Comparison of ENCODE assay signal across 8 cellular contexts in the genomic region with DNA sequence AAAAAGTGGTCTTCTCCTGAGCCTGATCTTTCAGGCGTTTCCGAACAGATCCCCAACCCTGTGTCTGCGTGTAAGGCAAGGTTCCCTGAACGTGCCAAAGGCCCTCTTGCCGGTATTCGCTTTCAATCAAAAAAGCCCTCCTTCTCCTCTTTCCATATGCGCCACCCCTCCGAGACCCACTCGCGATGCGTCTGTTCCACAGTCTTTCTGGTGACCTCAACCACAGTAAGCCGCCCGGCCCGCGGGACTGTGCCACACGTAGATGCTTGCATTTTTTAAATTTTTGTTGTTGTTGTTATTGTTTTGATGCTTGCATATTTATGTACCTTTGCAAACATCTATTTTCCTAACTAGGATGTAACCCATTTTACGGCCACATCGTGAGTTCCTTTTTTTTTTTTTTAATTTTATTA. TPM values are rescaled to one million over a fixed set of nuclear protein-coding genes. Genes with fewer than 3 reads are reported as not detected.
DNase-seq lines count a peak whose midpoint lies in the region; ATAC-seq, FAIRE-seq and TF ChIP-seq lines count a peak whose summit lies in the region.

No MANE protein-coding gene starts in this region.

- peaks cover 14% of the 10 kb centered on the region for H3K4me1 Mint-ChIP-seq in activated T-cell treated with anti-CD3 and anti-CD28 coated beads, Interleukin-2, amount 50 U/mL, for 4 hours (ENCODE audit: low read depth)

- TF ChIP-seq EP300 in HepG2 (IDR thresholded peaks at IDR 0.05; ENCODE audit: low read depth in 2 of 2, low read length in 2 of 2) (no peak), HepG2 (CRISPR knock-in tag; IDR thresholded peaks at IDR 0.05; ENCODE audit: borderline replicate concordance) (0 out of 2 replicates have a peak, but pooled peaks have one; percentile 6), transverse colon (IDR thresholded peaks at IDR 0.05; ENCODE audit: low read depth) (no peak)

- in situ Hi-C loops in astrocyte of the cerebellum (cut with HindIII; ENCODE audit: low sequenced_read_pairs) = no loop called here
- in situ Hi-C loops in HepG2 (cut with HindIII; ENCODE audit: extremely low pct_ligation_motif_present, low pct_unique_long_range_greater_than_20kb) = loop anchor here (5.0 kb wide), 1 partner anchor 33 kb away; no protein-coding TSS in a partner anchor
- in situ Hi-C loops in transverse colon (cut with MboI; ENCODE audit: low pct_ligation_motif_present in 1 of 4, low pct_unique_long_range_greater_than_20kb in 1 of 4, low sequenced_read_pairs in 3 of 4) = no loop called here

- H3K9me3 ChIP-seq in HepG2 (ENCODE audit: low read length) (no peaks in the 10 kb centered on the region), transverse colon (no peaks in the 10 kb centered on the region)

- H3K4me1 ChIP-seq in HepG2 (ENCODE audit: insufficient read depth, low read length) (peaks cover 61% of the 10 kb centered on the region), transverse colon (peaks cover 7 to 38% (median 17%) of the 10 kb centered on the region in 4 donors)

- peak overlapping the region; percentile 6 for H2AFZ ChIP-seq in HepG2 (ENCODE audit: low read length)

- peaks cover 40% of the 10 kb centered on the region for H3K79me2 ChIP-seq in HepG2 (ENCODE audit: insufficient read depth, low read length)

- CTCF ChIA-PET in HepG2 (lab: Yijun Ruan, JAX; ENCODE audit: low intra/inter-chr PET ratio, low total read pairs) = interaction anchor here (1.8 kb wide), 1 partner anchor 31 kb away, joined by 6 read pairs; no protein-coding TSS in a partner anchor

- peak overlapping the region; percentile 94 for H3K4me3 Mint-ChIP-seq in activated T-cell treated with anti-CD3 and anti-CD28 coated beads, Interleukin-2, amount 50 U/mL, for 4 hours

- TSS peak; percentile 52 for BruUV-seq in HepG2 (replicated peaks; lab: Mats Ljungman, UMichigan)

- H3K36me3 ChIP-seq in HepG2 (replicated peaks in 1 of 2; ENCODE audit: control insufficient read depth in 1 of 2, insufficient read depth in 2 of 2, low read length in 2 of 2) (no peaks in the 10 kb centered on the region; a peak in 1 of 5 replicates), transverse colon (no peaks in the 10 kb centered on the region)

- H4K20me1 ChIP-seq in HepG2 (ENCODE audit: insufficient read depth, low read length) = no peaks in the 10 kb centered on the region

- H3K4me3 ChIP-seq in astrocyte of the cerebellum (ENCODE audit: low read depth, low read length) = peak overlapping the region; percentile 80
- peak overlapping the region; percentile 87 to 99 (median 98) for H3K4me3 ChIP-seq in HepG2 (replicated peaks in 1 of 3; ENCODE audit: insufficient read depth in 1 of 3, low read depth in 2 of 3, low read length in 3 of 3)
- peak overlapping the region; percentile 43 to 90 (median 78) for H3K4me3 ChIP-seq in transverse colon

- DNase-seq in activated T-cell treated with anti-CD3 and anti-CD28 coated beads, Interleukin-2, amount 50 U/mL, for 4 hours = no peak
- DNase-seq in activated T-cell treated with anti-CD3 and anti-CD28 coated beads, Interleukin-2, amount 50 U/mL, for 1 hour = no peak
- DNase-seq in astrocyte of the cerebellum (ENCODE audit: low read depth) (no peak), HepG2 (ENCODE audit: low spot score) (no peak), transverse colon (no peak), D341Med (ENCODE audit: low spot score) (no peak)
- no peak for DNase-seq in stimulated activated CD8-positive, alpha-beta memory T cell treated with anti-CD3 and anti-CD28 coated beads, Interleukin-4, amount 100 ng/mL, for 48 hours

- H3K27me3 ChIP-seq in HepG2 (ENCODE audit: control insufficient read depth in 1 of 2, insufficient read depth in 2 of 2, low read length in 2 of 2) (no peaks in the 10 kb centered on the region; a peak in 1 of 5 replicates), transverse colon (no peaks in the 10 kb centered on the region)

- peak overlapping the region; percentile 96 for H3K4me2 ChIP-seq in HepG2 (ENCODE audit: low read depth, low read length)

- no peak for TF ChIP-seq RAD21 in HepG2 (CRISPR knock-in tag; IDR thresholded peaks at IDR 0.05)

- H3K9me3 Mint-ChIP-seq in activated T-cell treated with anti-CD3 and anti-CD28 coated beads, Interleukin-2, amount 50 U/mL, for 4 hours = no peaks in the 10 kb centered on the region

- no peaks in the 10 kb centered on the region for H3K36me3 Mint-ChIP-seq in activated T-cell treated with anti-CD3 and anti-CD28 coated beads, Interleukin-2, amount 50 U/mL, for 4 hours (ENCODE audit: insufficient read depth)

- H3K9ac ChIP-seq in HepG2 (ENCODE audit: insufficient read depth, low read depth, low read length) = peak overlapping the region; percentile 96

- H3K27me3 Mint-ChIP-seq in activated T-cell treated with anti-CD3 and anti-CD28 coated beads, Interleukin-2, amount 50 U/mL, for 4 hours (ENCODE audit: low read depth) = peaks cover 2% of the 10 kb centered on the region

- TF ChIP-seq POLR2A in HepG2 (IDR thresholded peaks at IDR 0.05; ENCODE audit: insufficient read depth in 1 of 2, low read depth in 2 of 2, low read length in 2 of 2) (no peak), transverse colon (IDR thresholded peaks at IDR 0.05) (no peak)

- WGBS in HepG2 (ENCODE audit: low lambda C conversion rate) = under 1% methylated on average over 15 of the region's 18 CpGs
- WGBS in transverse colon (ENCODE audit: low coverage in 1 of 2), 2 donors = 0 to 8% methylated on average over 4 to 18 of the region's 18 CpGs

- intact Hi-C loops in HepG2 (cut with micrococcal nuclease; ENCODE audit: unreplicated experiment) (loop anchor here (2.0 kb wide), 1 partner anchor 30 kb away; a partner anchor contains a TSS), transverse colon (cut with DNase I; ENCODE audit: low total_unique reads) (no loop called here)

- H3K27ac ChIP-seq in HepG2 (ENCODE audit: extremely low read length, insufficient read depth, low read length) (peak overlapping the region; percentile 99), transverse colon (peak overlapping the region; percentile 86 to 92 (median 91))

- POLR2A ChIA-PET in HepG2 (lab: Yijun Ruan, JAX) = interaction anchor here (0.8 to 24.7 kb wide), 15 partner anchors 10 to 478 kb away, joined by 3 to 1379 read pairs (median 6); a partner anchor contains a TSS

- no peak for ATAC-seq in activated T-cell treated with anti-CD3 and anti-CD28 coated beads, Interleukin-2, amount 50 U/mL, for 4 hours
- ATAC-seq in HepG2 (no peak), HG02973 (IDR thresholded peaks at IDR 0.05; ENCODE audit: unreplicated experiment) (no peak)

- FAIRE-seq in HepG2 (lab: Jason Lieb, UNC) = no peak

- TF ChIP-seq CTCF in astrocyte of the cerebellum (IDR thresholded peaks at IDR 0.05; ENCODE audit: low read depth, low read length, missing control alignments) (no peak), HepG2 (CRISPR knock-in tag; IDR thresholded peaks at IDR 0.05) (no peak), transverse colon (IDR thresholded peaks at IDR 0.05) (no peak)

RNA-seq across cellular contexts. Expression of a gene that starts 0.6 kb away (rescaled TPM):
- 10 to 100 TPM; 28.1 to 32.3 (median 31.8) TPM for total RNA-seq in activated T-cell treated with anti-CD3 and anti-CD28 coated beads, Interleukin-2, amount 50 U/mL, for 4 hours
- total RNA-seq in HepG2 (2016; rRNA removed; fragmentation: Illumina TruSeq; extraction: Trizol) (91.1 and 115 TPM in 2 replicates), transverse colon (100 to 1,000 TPM in 2 of 4 donors, 10 to 100 TPM in 2; 50.1 to 147 (median 96.7) TPM)
- total RNA-seq in HepG2 (2016; cell fraction: cytosol; rRNA removed; fragmentation: Illumina TruSeq; extraction: Trizol; ENCODE audit: low read depth) = 50.9 and 56.3 TPM in 2 replicates
- 93.8 and 106 TPM in 2 replicates for total RNA-seq in HepG2 (2016; cell fraction: insoluble cytoplasmic fraction; rRNA removed; fragmentation: Illumina TruSeq; extraction: Trizol)
- total RNA-seq in HepG2 (2016; cell fraction: membrane; rRNA removed; fragmentation: Illumina TruSeq; extraction: Trizol) = 62.1 and 63.3 TPM in 2 replicates
- total RNA-seq in HepG2 (2016; cell fraction: nucleus; rRNA removed; fragmentation: Illumina TruSeq; extraction: Trizol) = 97.5 and 106 TPM in 2 replicates
- 314 and 325 TPM in 2 replicates for polyA plus RNA-seq in HepG2 (2011; rRNA removed)
- 244 and 264 TPM in 2 replicates for polyA plus RNA-seq in HepG2 (2011; cell fraction: cytosol; rRNA removed)
- 676 and 852 TPM in 2 replicates for polyA plus RNA-seq in HepG2 (2011; cell fraction: nucleus; rRNA removed)
- 192 and 251 TPM in 2 replicates for polyA plus RNA-seq in HepG2 (2012)
- polyA plus RNA-seq in HepG2 (2016; cell fraction: cytosol; fragmentation: Illumina TruSeq; extraction: Trizol; ENCODE audit: low read depth) = 24.9 and 31.2 TPM in 2 replicates
- polyA plus RNA-seq in HepG2 (2016; cell fraction: insoluble cytoplasmic fraction; fragmentation: Illumina TruSeq; extraction: Trizol; ENCODE audit: low read depth) = 142 and 162 TPM in 2 replicates
- 50.3 and 53.9 TPM in 2 replicates for polyA plus RNA-seq in HepG2 (2016; cell fraction: membrane; fragmentation: Illumina TruSeq; extraction: Trizol; ENCODE audit: low read depth)
- polyA plus RNA-seq in HepG2 (2016; cell fraction: nucleus; fragmentation: Illumina TruSeq; extraction: Trizol; ENCODE audit: insufficient read depth, low read depth) = 198 and 200 TPM in 2 replicates
- polyA minus RNA-seq in HepG2 (2011; rRNA and poly(A)+ RNA removed; ENCODE audit: low replicate concordance) = 54.9 and 219 TPM in 2 replicates
- polyA minus RNA-seq in HepG2 (2011; cell fraction: cytosol; rRNA and poly(A)+ RNA removed) = 108 and 118 TPM in 2 replicates
- 292 and 371 TPM in 2 replicates for polyA minus RNA-seq in HepG2 (2011; cell fraction: nucleus; rRNA and poly(A)+ RNA removed)

RNA-seq across cellular contexts. Expression of a gene that starts 30.1 kb away (rescaled TPM):
- total RNA-seq in activated T-cell treated with anti-CD3 and anti-CD28 coated beads, Interleukin-2, amount 50 U/mL, for 4 hours = 10 to 100 TPM; 16.9 to 22.2 (median 17.4) TPM
- total RNA-seq in HepG2 (2016; rRNA removed; fragmentation: Illumina TruSeq; extraction: Trizol) = 111 and 160 TPM in 2 replicates
- total RNA-seq in HepG2 (2016; cell fraction: cytosol; rRNA removed; fragmentation: Illumina TruSeq; extraction: Trizol; ENCODE audit: low read depth) = 48.7 and 63.1 TPM in 2 replicates
- 101 and 161 TPM in 2 replicates for total RNA-seq in HepG2 (2016; cell fraction: insoluble cytoplasmic fraction; rRNA removed; fragmentation: Illumina TruSeq; extraction: Trizol)
- total RNA-seq in HepG2 (2016; cell fraction: membrane; rRNA removed; fragmentation: Illumina TruSeq; extraction: Trizol) = 105 and 128 TPM in 2 replicates
- 124 and 150 TPM in 2 replicates for total RNA-seq in HepG2 (2016; cell fraction: nucleus; rRNA removed; fragmentation: Illumina TruSeq; extraction: Trizol)
- polyA plus RNA-seq in HepG2 (2011; rRNA removed) = 129 and 137 TPM in 2 replicates
- 113 and 185 TPM in 2 replicates for polyA plus RNA-seq in HepG2 (2011; cell fraction: cytosol; rRNA removed)
- 814 and 941 TPM in 2 replicates for polyA plus RNA-seq in HepG2 (2011; cell fraction: nucleus; rRNA removed)
- 59.0 and 123 TPM in 2 replicates for polyA plus RNA-seq in HepG2 (2012)
- 41.1 and 53.2 TPM in 2 replicates for polyA plus RNA-seq in HepG2 (2016; cell fraction: cytosol; fragmentation: Illumina TruSeq; extraction: Trizol; ENCODE audit: low read depth)
- polyA plus RNA-seq in HepG2 (2016; cell fraction: insoluble cytoplasmic fraction; fragmentation: Illumina TruSeq; extraction: Trizol; ENCODE audit: low read depth) = 89.1 and 103 TPM in 2 replicates
- polyA plus RNA-seq in HepG2 (2016; cell fraction: membrane; fragmentation: Illumina TruSeq; extraction: Trizol; ENCODE audit: low read depth) = 74.4 and 85.2 TPM in 2 replicates
- polyA plus RNA-seq in HepG2 (2016; cell fraction: nucleus; fragmentation: Illumina TruSeq; extraction: Trizol; ENCODE audit: insufficient read depth, low read depth) = 289 and 305 TPM in 2 replicates
- polyA minus RNA-seq in HepG2 (2011; rRNA and poly(A)+ RNA removed; ENCODE audit: low replicate concordance) = 11.2 and 115 TPM in 2 replicates
- 29.9 and 32.1 TPM in 2 replicates for polyA minus RNA-seq in HepG2 (2011; cell fraction: cytosol; rRNA and poly(A)+ RNA removed)
- polyA minus RNA-seq in HepG2 (2011; cell fraction: nucleus; rRNA and poly(A)+ RNA removed) = 63.9 and 90.6 TPM in 2 replicates
- total RNA-seq in transverse colon = 10 to 100 TPM in 1 of 4 donors, 1 to 10 TPM in 2, not detected in 1; 4.2 to 16.1 (median 6.8) TPM

RNA-seq across cellular contexts. Expression of a gene that starts 46.2 kb away (rescaled TPM):
- 1 to 10 TPM; 1.1 to 2.1 (median 1.2) TPM for total RNA-seq in activated T-cell treated with anti-CD3 and anti-CD28 coated beads, Interleukin-2, amount 50 U/mL, for 4 hours
- total RNA-seq in HepG2 (2016; rRNA removed; fragmentation: Illumina TruSeq; extraction: Trizol) (2.7 and 3.7 TPM in 2 replicates), transverse colon (1 to 10 TPM; 1.6 to 2.6 (median 2.0) TPM)
- total RNA-seq in HepG2 (2016; cell fraction: cytosol; rRNA removed; fragmentation: Illumina TruSeq; extraction: Trizol; ENCODE audit: low read depth) = 3.1 and 3.3 TPM in 2 replicates
- 2.3 and 3.7 TPM in 2 replicates for total RNA-seq in HepG2 (2016; cell fraction: insoluble cytoplasmic fraction; rRNA removed; fragmentation: Illumina TruSeq; extraction: Trizol)
- total RNA-seq in HepG2 (2016; cell fraction: membrane; rRNA removed; fragmentation: Illumina TruSeq; extraction: Trizol) = 4.0 and 4.5 TPM in 2 replicates
- total RNA-seq in HepG2 (2016; cell fraction: nucleus; rRNA removed; fragmentation: Illumina TruSeq; extraction: Trizol) = 4.4 and 6.1 TPM in 2 replicates
- 5.7 and 11.5 TPM in 2 replicates for polyA plus RNA-seq in HepG2 (2011; rRNA removed)
- 3.4 and 3.8 TPM in 2 replicates for polyA plus RNA-seq in HepG2 (2011; cell fraction: cytosol; rRNA removed)
- 58.0 and 60.6 TPM in 2 replicates for polyA plus RNA-seq in HepG2 (2011; cell fraction: nucleus; rRNA removed)
- 1.5 and 7.5 TPM in 2 replicates for polyA plus RNA-seq in HepG2 (2012)
- 0.94 and 1.1 TPM in 2 replicates for polyA plus RNA-seq in HepG2 (2016; cell fraction: cytosol; fragmentation: Illumina TruSeq; extraction: Trizol; ENCODE audit: low read depth)
- 1.2 TPM in 2 replicates for polyA plus RNA-seq in HepG2 (2016; cell fraction: insoluble cytoplasmic fraction; fragmentation: Illumina TruSeq; extraction: Trizol; ENCODE audit: low read depth)
- 1.0 and 1.5 TPM in 2 replicates for polyA plus RNA-seq in HepG2 (2016; cell fraction: membrane; fragmentation: Illumina TruSeq; extraction: Trizol; ENCODE audit: low read depth)
- 10.2 and 12.1 TPM in 2 replicates for polyA plus RNA-seq in HepG2 (2016; cell fraction: nucleus; fragmentation: Illumina TruSeq; extraction: Trizol; ENCODE audit: insufficient read depth, low read depth)
- 6.3 and 21.9 TPM in 2 replicates for polyA minus RNA-seq in HepG2 (2011; rRNA and poly(A)+ RNA removed; ENCODE audit: low replicate concordance)
- polyA minus RNA-seq in HepG2 (2011; cell fraction: cytosol; rRNA and poly(A)+ RNA removed) = 2.5 and 3.3 TPM in 2 replicates
- 12.0 and 17.0 TPM in 2 replicates for polyA minus RNA-seq in HepG2 (2011; cell fraction: nucleus; rRNA and poly(A)+ RNA removed)
